1 cellular context compared by ENCODE assay signal in genomic region chr2:75031906-75032803, GRCh38.
A peak's percentile ranks its signal among the peaks of the same experiment; 100 is the strongest.
TF ChIP-seq lines count a peak whose summit lies in the region.

No MANE protein-coding gene starts in this region.

TF ChIP-seq in HEK293, 187 proteins besides CTCF, POLR2A, EP300 and RAD21 (continued from another document):
- TF ChIP-seq, protein P1, sequence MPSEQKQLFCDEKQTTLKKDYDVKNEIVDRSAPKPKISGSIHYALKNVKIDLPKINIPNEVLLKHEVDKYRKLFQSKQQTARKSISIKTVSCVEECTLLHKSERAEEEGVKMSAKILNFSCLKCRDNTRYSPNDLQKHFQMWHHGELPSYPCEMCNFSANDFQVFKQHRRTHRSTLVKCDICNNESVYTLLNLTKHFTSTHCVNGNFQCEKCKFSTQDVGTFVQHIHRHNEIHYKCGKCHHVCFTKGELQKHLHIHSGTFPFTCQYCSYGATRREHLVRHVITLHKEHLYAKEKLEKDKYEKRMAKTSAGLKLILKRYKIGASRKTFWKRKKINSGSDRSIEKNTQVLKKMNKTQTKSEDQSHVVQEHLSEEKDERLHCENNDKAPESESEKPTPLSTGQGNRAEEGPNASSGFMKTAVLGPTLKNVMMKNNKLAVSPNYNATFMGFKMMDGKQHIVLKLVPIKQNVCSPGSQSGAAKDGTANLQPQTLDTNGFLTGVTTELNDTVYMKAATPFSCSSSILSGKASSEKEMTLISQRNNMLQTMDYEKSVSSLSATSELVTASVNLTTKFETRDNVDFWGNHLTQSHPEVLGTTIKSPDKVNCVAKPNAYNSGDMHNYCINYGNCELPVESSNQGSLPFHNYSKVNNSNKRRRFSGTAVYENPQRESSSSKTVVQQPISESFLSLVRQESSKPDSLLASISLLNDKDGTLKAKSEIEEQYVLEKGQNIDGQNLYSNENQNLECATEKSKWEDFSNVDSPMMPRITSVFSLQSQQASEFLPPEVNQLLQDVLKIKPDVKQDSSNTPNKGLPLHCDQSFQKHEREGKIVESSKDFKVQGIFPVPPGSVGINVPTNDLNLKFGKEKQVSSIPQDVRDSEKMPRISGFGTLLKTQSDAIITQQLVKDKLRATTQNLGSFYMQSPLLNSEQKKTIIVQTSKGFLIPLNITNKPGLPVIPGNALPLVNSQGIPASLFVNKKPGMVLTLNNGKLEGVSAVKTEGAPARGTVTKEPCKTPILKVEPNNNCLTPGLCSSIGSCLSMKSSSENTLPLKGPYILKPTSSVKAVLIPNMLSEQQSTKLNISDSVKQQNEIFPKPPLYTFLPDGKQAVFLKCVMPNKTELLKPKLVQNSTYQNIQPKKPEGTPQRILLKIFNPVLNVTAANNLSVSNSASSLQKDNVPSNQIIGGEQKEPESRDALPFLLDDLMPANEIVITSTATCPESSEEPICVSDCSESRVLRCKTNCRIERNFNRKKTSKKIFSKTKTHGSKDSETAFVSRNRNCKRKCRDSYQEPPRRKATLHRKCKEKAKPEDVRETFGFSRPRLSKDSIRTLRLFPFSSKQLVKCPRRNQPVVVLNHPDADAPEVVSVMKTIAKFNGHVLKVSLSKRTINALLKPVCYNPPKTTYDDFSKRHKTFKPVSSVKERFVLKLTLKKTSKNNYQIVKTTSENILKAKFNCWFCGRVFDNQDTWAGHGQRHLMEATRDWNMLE (tag by site-specific recombination; conservative IDR thresholded peaks at IDR 0.05; ENCODE audit: low read depth): peak; percentile 74
- TF ChIP-seq ZBTB8A (tag by site-specific recombination; IDR thresholded peaks at IDR 0.05) (peak; percentile 17; the same call in 1 of the 2 replicates), ZNF623 (tag by site-specific recombination; IDR thresholded peaks at IDR 0.05) (peak; percentile 44), ZNF426 (tag by site-specific recombination; IDR thresholded peaks at IDR 0.05) (peak; percentile 60), KLF7 (tag by site-specific recombination; IDR thresholded peaks at IDR 0.05; ENCODE audit: borderline replicate concordance) (no peak), ZNF558 (tag by site-specific recombination; IDR thresholded peaks at IDR 0.05) (0 out of 2 replicates have a peak, but pooled peaks have one; percentile 24), ZNF791 (tag by site-specific recombination; IDR thresholded peaks at IDR 0.05) (0 out of 2 replicates have a peak, but pooled peaks have one; percentile 22), ZNF777 (tag by site-specific recombination; IDR thresholded peaks at IDR 0.05; ENCODE audit: borderline replicate concordance) (no peak), ZNF555 (tag by site-specific recombination; conservative IDR thresholded peaks at IDR 0.05) (peak; percentile 44), ZNF175 (tag by site-specific recombination; IDR thresholded peaks at IDR 0.05) (no peak), SETDB1 (IDR thresholded peaks at IDR 0.05; ENCODE audit: insufficient read length, low read length) (no peak), ZNF701 (tag by site-specific recombination; IDR thresholded peaks at IDR 0.05) (no peak), ZNF211 (tag by site-specific recombination; IDR thresholded peaks at IDR 0.05; ENCODE audit: low read depth) (no peak)
- TF ChIP-seq, protein P2, sequence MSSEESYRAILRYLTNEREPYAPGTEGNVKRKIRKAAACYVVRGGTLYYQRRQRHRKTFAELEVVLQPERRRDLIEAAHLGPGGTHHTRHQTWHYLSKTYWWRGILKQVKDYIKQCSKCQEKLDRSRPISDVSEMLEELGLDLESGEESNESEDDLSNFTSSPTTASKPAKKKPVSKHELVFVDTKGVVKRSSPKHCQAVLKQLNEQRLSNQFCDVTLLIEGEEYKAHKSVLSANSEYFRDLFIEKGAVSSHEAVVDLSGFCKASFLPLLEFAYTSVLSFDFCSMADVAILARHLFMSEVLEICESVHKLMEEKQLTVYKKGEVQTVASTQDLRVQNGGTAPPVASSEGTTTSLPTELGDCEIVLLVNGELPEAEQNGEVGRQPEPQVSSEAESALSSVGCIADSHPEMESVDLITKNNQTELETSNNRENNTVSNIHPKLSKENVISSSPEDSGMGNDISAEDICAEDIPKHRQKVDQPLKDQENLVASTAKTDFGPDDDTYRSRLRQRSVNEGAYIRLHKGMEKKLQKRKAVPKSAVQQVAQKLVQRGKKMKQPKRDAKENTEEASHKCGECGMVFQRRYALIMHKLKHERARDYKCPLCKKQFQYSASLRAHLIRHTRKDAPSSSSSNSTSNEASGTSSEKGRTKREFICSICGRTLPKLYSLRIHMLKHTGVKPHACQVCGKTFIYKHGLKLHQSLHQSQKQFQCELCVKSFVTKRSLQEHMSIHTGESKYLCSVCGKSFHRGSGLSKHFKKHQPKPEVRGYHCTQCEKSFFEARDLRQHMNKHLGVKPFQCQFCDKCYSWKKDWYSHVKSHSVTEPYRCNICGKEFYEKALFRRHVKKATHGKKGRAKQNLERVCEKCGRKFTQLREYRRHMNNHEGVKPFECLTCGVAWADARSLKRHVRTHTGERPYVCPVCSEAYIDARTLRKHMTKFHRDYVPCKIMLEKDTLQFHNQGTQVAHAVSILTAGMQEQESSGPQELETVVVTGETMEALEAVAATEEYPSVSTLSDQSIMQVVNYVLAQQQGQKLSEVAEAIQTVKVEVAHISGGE (tag by site-specific recombination; conservative IDR thresholded peaks at IDR 0.05; ENCODE audit: low read depth): peak; percentile 64
